In the genomic region with DNA sequence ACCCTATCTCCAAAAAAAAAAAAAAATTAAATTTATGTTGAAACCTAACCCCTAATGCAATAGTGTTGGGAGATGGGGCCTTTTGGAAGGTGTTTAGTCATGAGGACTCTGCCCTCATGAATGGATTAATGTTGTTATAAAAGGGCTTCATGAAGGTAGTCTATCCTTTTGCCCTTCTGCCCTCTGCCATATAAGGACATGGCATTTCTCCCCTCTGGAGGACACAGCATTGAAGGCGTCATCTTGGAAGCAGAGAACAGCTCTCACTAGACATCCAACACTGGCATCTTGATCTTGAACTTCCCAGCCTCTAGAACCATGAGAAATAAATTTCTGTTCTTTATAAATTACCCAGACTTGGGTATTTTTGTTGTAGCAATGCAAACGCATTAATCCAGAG, we compare ENCODE assay signal across 11 cellular contexts. TPM values are rescaled to one million over a fixed set of nuclear protein-coding genes. Genes with fewer than 3 reads are reported as not detected.
"Had no signal": no experiment of that assay in that cellular context is flagged by ENCODE, and none has a peak within 500 bp of the region (broad histone marks: within the 10 kb centered on the region; RNA-seq: fewer than 3 reads in every experiment).

No MANE protein-coding gene starts in this region.

- H3K27ac ChIP-seq: GM23248 had no signal

- H2AFZ ChIP-seq: GM23248, GM23338 had no signal

- H3K4me1 ChIP-seq: HAP-1 had no signal

- H3K36me3 ChIP-seq: HAP-1 had no signal

- FAIRE-seq: H54 had no signal

- H3K9me3 ChIP-seq: HAP-1 had no signal

- H3K4me2 ChIP-seq: GM23338 had no signal

- H3K4me3 ChIP-seq: GM23248, GM23338, HAP-1 had no signal

- ATAC-seq: GM23338, HCT116 had no signal

- H3K9ac ChIP-seq: GM23248 had no signal

- DNase-seq: GM23248, GOT3, H7, H9, HCEC 1CT, HFFc6 had no signal

RNA-seq across cellular contexts. Expression of gene PDYN, which starts 35.4 kb away (rescaled TPM):
- total RNA-seq: GM23248, H4, HFFc6 had no signal
- polyA plus RNA-seq: GM23248 had no signal
